In the genomic region with DNA sequence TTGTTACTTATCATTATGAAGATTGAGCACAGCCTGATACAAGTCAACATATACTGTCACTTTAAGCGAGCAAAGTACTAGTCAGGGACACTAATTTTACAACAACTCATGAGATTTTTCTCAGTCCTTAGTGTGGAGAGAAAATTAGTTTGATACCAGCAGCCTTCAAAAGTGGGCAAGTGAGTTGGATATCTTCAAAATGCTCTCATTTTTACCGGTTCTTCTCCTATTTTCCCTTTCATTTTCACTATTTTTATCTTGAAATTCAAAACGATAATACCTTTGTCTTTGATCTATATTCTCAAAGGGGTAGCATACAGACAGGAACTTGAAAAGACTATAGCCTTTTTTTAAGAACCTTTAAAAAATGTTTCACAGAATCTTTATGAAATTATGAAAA, we compare ENCODE assay signal across 23 cellular contexts. TPM values are rescaled to one million over a fixed set of nuclear protein-coding genes. Genes with fewer than 3 reads are reported as not detected.
DNase-seq lines count a peak whose midpoint lies in the region; ATAC-seq, FAIRE-seq and TF ChIP-seq lines count a peak whose summit lies in the region.
"Had no signal": no experiment of that assay in that cellular context is flagged by ENCODE, and none has a peak within 500 bp of the region (broad histone marks: within the 10 kb centered on the region; RNA-seq: fewer than 3 reads in every experiment).

No MANE protein-coding gene starts in this region.

- no peak for TF ChIP-seq POLR2A in GM12878 (IDR thresholded peaks at IDR 0.05; ENCODE audit: low read depth, low read length)

- H4K20me1 ChIP-seq in GM12878 (ENCODE audit: control insufficient read depth, insufficient read depth) = no peaks in the 10 kb centered on the region

- ATAC-seq in GM12878 = peak; percentile 60
- ATAC-seq: heart right ventricle; left lobe of liver; natural killer cell treated with Interleukin-12 subunit alpha and Interleukin-12 subunit beta and Interleukin-15 and Interleukin-18, amount 100 ng/mL, for 72 hours; sciatic nerve had no signal

- SMC1A ChIA-PET in GM12878 (lab: Charles Lee; ENCODE audit: uncharacterized antibody, unreplicated experiment) = interaction anchor here (0.6 to 2.2 kb wide), 5 partner anchors 14 to 749 kb away, joined by 3 to 8 read pairs (median 3); no protein-coding TSS in a partner anchor

- 2% methylated on average over 3 of the region's 3 CpGs for WGBS in GM12878 (ENCODE audit: insufficient coverage, insufficient replicate concordance, low lambda C conversion rate, missing lambda C conversion rate)

- H3K4me3 ChIP-seq in GM12878 = peak overlapping the region; percentile 31; the same call in 1 of the 2 replicates
- H3K4me3 ChIP-seq: cardiac muscle cell, dorsolateral prefrontal cortex, heart right ventricle, thoracic aorta had no signal

- peaks cover 42% of the 10 kb centered on the region for H3K4me1 Mint-ChIP-seq in activated CD4-positive, alpha-beta T cell treated with anti-CD3 and anti-CD28 coated beads, Interleukin-2, amount 10 ng/mL, durations not matched to agents 7 days and 5 days
- H3K4me1 Mint-ChIP-seq in T-helper 1 cell treated with Interleukin-12 subunit alpha and Interleukin-12 subunit beta and Interleukin-4 antibody, amounts not matched to agents 30 μg/mL and 1 μg/mL, for 36 hours (ENCODE audit: low read depth) = peaks cover 21% of the 10 kb centered on the region

- H3K27me3 ChIP-seq in GM12878 (replicated peaks in 1 of 2; ENCODE audit: control insufficient read depth in 2 of 2, insufficient read depth in 2 of 2, low read length in 1 of 2) = no peaks in the 10 kb centered on the region
- H3K27me3 ChIP-seq: cardiac muscle cell, dorsolateral prefrontal cortex, heart right ventricle had no signal

- intact Hi-C loops in GM12878 (cut with micrococcal nuclease; ENCODE audit: unreplicated experiment) = no loop called here

- TF ChIP-seq RAD21 in GM12878 (IDR thresholded peaks at IDR 0.05; ENCODE audit: insufficient read depth, low read depth, low read length) = no peak

- BruUV-seq in GM12878 (replicated peaks; lab: Mats Ljungman, UMichigan) = no TSS peak

- no peak for FAIRE-seq in GM12878 (lab: Jason Lieb, UNC)

- H3K9ac ChIP-seq in GM12878 (ENCODE audit: control insufficient read depth, insufficient read depth, low read length) = no peak overlapping the region
- H3K9ac ChIP-seq: KMS-11, SK-N-SH had no signal

- H3K9me3 ChIP-seq in GM12878 (replicated peaks; ENCODE audit: control insufficient read depth, insufficient read depth, low read length) = no peaks in the 10 kb centered on the region
- H3K9me3 ChIP-seq: heart right ventricle, SK-N-SH, thoracic aorta had no signal

- H3K4me1 ChIP-seq in GM12878 (ENCODE audit: control insufficient read depth, insufficient read depth, low read length) = peaks cover 17% of the 10 kb centered on the region

- peak overlapping the region; percentile 84 for H3K4me2 ChIP-seq in GM12878 (ENCODE audit: control insufficient read depth, insufficient read depth)
- H3K4me2 ChIP-seq: KMS-11, SK-N-SH had no signal

- CTCF ChIA-PET in activated CD4-positive, alpha-beta T cell treated with anti-CD3 and anti-CD28 coated beads, Interleukin-2, amount 10 ng/mL, durations not matched to agents 7 days and 5 days (lab: Charles Lee) = no interaction called here
- CTCF ChIA-PET in GM12878 (lab: Yijun Ruan, JAX) = interaction anchor here (1.6 to 3.1 kb wide), 3 partner anchors 15 to 695 kb away, joined by 3 to 16 read pairs (median 6); no protein-coding TSS in a partner anchor

- no peak for TF ChIP-seq CTCF in GM13976 (IDR thresholded peaks at IDR 0.05; ENCODE audit: borderline replicate concordance, control extremely low read depth, extremely low read depth, insufficient read depth, missing control alignments)
- TF ChIP-seq CTCF in GM12878 (IDR thresholded peaks at IDR 0.05 in 2 of 3, conservative IDR thresholded peaks at IDR 0.05 in 1 of 3; ENCODE audit: control insufficient read depth in 2 of 3, extremely low read depth in 1 of 3, insufficient read depth in 1 of 3, low read depth in 3 of 3, low read length in 3 of 3) = no peak

- H3K36me3 Mint-ChIP-seq in activated CD4-positive, alpha-beta T cell treated with anti-CD3 and anti-CD28 coated beads, Interleukin-2, amount 10 ng/mL, durations not matched to agents 7 days and 5 days (ENCODE audit: low read depth) = peaks cover 47% of the 10 kb centered on the region
- H3K36me3 Mint-ChIP-seq in T-helper 1 cell treated with Interleukin-12 subunit alpha and Interleukin-12 subunit beta and Interleukin-4 antibody, amounts not matched to agents 30 μg/mL and 1 μg/mL, for 36 hours (ENCODE audit: low read depth) = peaks cover 17% of the 10 kb centered on the region

- H3K27ac ChIP-seq in GM12878 (ENCODE audit: control insufficient read depth, insufficient read depth) = peak overlapping the region; percentile 76
- H3K27ac ChIP-seq: cardiac muscle cell, heart right ventricle, KMS-11, thoracic aorta had no signal

- H3K9me3 Mint-ChIP-seq in activated CD4-positive, alpha-beta T cell treated with anti-CD3 and anti-CD28 coated beads, Interleukin-2, amount 10 ng/mL, durations not matched to agents 7 days and 5 days = no peaks in the 10 kb centered on the region
- no peaks in the 10 kb centered on the region for H3K9me3 Mint-ChIP-seq in T-helper 1 cell treated with Interleukin-12 subunit alpha and Interleukin-12 subunit beta and Interleukin-4 antibody, amounts not matched to agents 30 μg/mL and 1 μg/mL, for 36 hours
- H3K9me3 Mint-ChIP-seq: natural killer cell treated with Interleukin-12 subunit alpha and Interleukin-12 subunit beta and Interleukin-15 and Interleukin-18, amount 100 ng/mL, for 72 hours had no signal

- peak overlapping the region; percentile 97 for H3K27ac Mint-ChIP-seq in activated CD4-positive, alpha-beta T cell treated with anti-CD3 and anti-CD28 coated beads, Interleukin-2, amount 10 ng/mL, durations not matched to agents 7 days and 5 days
- H3K27ac Mint-ChIP-seq in T-helper 1 cell treated with Interleukin-12 subunit alpha and Interleukin-12 subunit beta and Interleukin-4 antibody, amounts not matched to agents 30 μg/mL and 1 μg/mL, for 36 hours = peak overlapping the region; percentile 77
- H3K27ac Mint-ChIP-seq: natural killer cell treated with Interleukin-12 subunit alpha and Interleukin-12 subunit beta and Interleukin-15 and Interleukin-18, amount 100 ng/mL, for 72 hours had no signal

- in situ Hi-C loops in GM13976 (cut with MboI; ENCODE audit: low sequenced_read_pairs, unreplicated experiment) (no loop called here), GM12878 (cut with MboI) (no loop called here)

- H2AFZ ChIP-seq in GM12878 (ENCODE audit: control insufficient read depth, low read depth, low read length) = peak overlapping the region; percentile 55

- no peak for TF ChIP-seq EP300 in GM12878 (IDR thresholded peaks at IDR 0.05; ENCODE audit: borderline replicate concordance in 1 of 2, control insufficient read depth in 1 of 2, low read depth in 2 of 2, low read length in 2 of 2)

- H3K79me2 ChIP-seq in GM12878 (ENCODE audit: control insufficient read depth, insufficient read depth, low read length) = no peaks in the 10 kb centered on the region

- POLR2A ChIA-PET in activated CD4-positive, alpha-beta T cell treated with anti-CD3 and anti-CD28 coated beads, Interleukin-2, amount 10 ng/mL, durations not matched to agents 7 days and 5 days (lab: Charles Lee) = no interaction called here
- POLR2A ChIA-PET in GM12878 (lab: Charles Lee) = interaction anchor here (1.2 kb wide), 1 partner anchor 24 kb away, joined by 3 read pairs; no protein-coding TSS in a partner anchor

- H3K36me3 ChIP-seq in GM12878 (ENCODE audit: control insufficient read depth in 2 of 2, insufficient read depth in 2 of 2, low read length in 1 of 2) = no peaks in the 10 kb centered on the region
- H3K36me3 ChIP-seq: thoracic aorta had no signal

- peak overlapping the region; percentile 64 for H3K4me3 Mint-ChIP-seq in activated CD4-positive, alpha-beta T cell treated with anti-CD3 and anti-CD28 coated beads, Interleukin-2, amount 10 ng/mL, durations not matched to agents 7 days and 5 days
- H3K4me3 Mint-ChIP-seq in T-helper 1 cell treated with Interleukin-12 subunit alpha and Interleukin-12 subunit beta and Interleukin-4 antibody, amounts not matched to agents 30 μg/mL and 1 μg/mL, for 36 hours = peak overlapping the region; percentile 55
- H3K4me3 Mint-ChIP-seq: natural killer cell treated with Interleukin-12 subunit alpha and Interleukin-12 subunit beta and Interleukin-15 and Interleukin-18, amount 100 ng/mL, for 72 hours had no signal

- H3K27me3 Mint-ChIP-seq in activated CD4-positive, alpha-beta T cell treated with anti-CD3 and anti-CD28 coated beads, Interleukin-2, amount 10 ng/mL, durations not matched to agents 7 days and 5 days = no peaks in the 10 kb centered on the region
- H3K27me3 Mint-ChIP-seq in T-helper 1 cell treated with Interleukin-12 subunit alpha and Interleukin-12 subunit beta and Interleukin-4 antibody, amounts not matched to agents 30 μg/mL and 1 μg/mL, for 36 hours (ENCODE audit: low read depth) = no peaks in the 10 kb centered on the region
- H3K27me3 Mint-ChIP-seq: natural killer cell treated with Interleukin-12 subunit alpha and Interleukin-12 subunit beta and Interleukin-15 and Interleukin-18, amount 100 ng/mL, for 72 hours had no signal

- RAD21 ChIA-PET in GM12878 (lab: Charles Lee; ENCODE audit: unreplicated experiment) = interaction anchor here (1.0 to 1.4 kb wide), 4 partner anchors 24 to 686 kb away, joined by 3 to 5 read pairs (median 4); partner anchors contain the start of genes R3HDM1 and ZRANB3

- no peak for DNase-seq in activated CD4-positive, alpha-beta T cell treated with anti-CD3 and anti-CD28 coated beads, Interleukin-2, amount 10 ng/mL, durations not matched to agents 7 days and 5 days
- DNase-seq in activated CD4-positive, alpha-beta T cell treated with anti-CD3 and anti-CD28 coated beads for 4 hours = no peak
- DNase-seq in GM13976 (ENCODE audit: low spot score) (peak; percentile 46), GM12878 (ENCODE audit: low read depth, low spot score) (no peak), NCI-H526 (lab: John Stamatoyannopoulos, UW) (no peak), cortex of kidney (lab: John Stamatoyannopoulos, UW) (no peak), NAMALWA (ENCODE audit: low spot score) (no peak)
- DNase-seq: activated CD4-positive, CD25-positive, alpha-beta regulatory T cell treated with anti-CD3 and anti-CD28 coated beads, Interleukin-2, amount 50 U/mL, for 72 hours; amygdala; dorsolateral prefrontal cortex; H7; heart right ventricle; NCI-H1048; NCI-H2029 treated with DMSO at 0.1 percent for 48 hours; RPMI8226; SK-N-SH had no signal

RNA-seq across cellular contexts. Expression of gene UBXN4, which starts 52.0 kb away (rescaled TPM):
- total RNA-seq in activated CD4-positive, alpha-beta T cell treated with anti-CD3 and anti-CD28 coated beads, Interleukin-2, amount 10 ng/mL, durations not matched to agents 7 days and 5 days = 100 to 1,000 TPM in 1 of 2 experiments, 10 to 100 TPM in 1; 98.1 to 116 TPM
- 109 and 118 TPM in 2 replicates for total RNA-seq in GM12878 (2013; cell fraction: nucleolus; rRNA removed)
- total RNA-seq in GM12878 (2014; rRNA removed) (53.8 and 62.9 TPM in 2 replicates), GM12878 (2014; rRNA removed; fragmentation: Illumina TruSeq; extraction: Trizol) (62.3 and 63.7 TPM in 2 replicates), GM12878 (2021) (66.0 and 67.4 TPM in 2 replicates)
- polyA plus RNA-seq in GM12878 (2011; ENCODE audit: low read depth) = 33.8 TPM
- polyA plus RNA-seq in GM12878 (2011; rRNA removed) (115 and 180 TPM in 2 replicates), GM12878 (2014; fragmentation: Illumina TruSeq; extraction: Trizol) (77.8 and 99.4 TPM in 2 replicates), GM12878 (2014; fragmentation: Nextera tagmentation; extraction: Ambion mirVana) (10 to 100 TPM; 52.6 to 79.4 TPM), GM12878 (2014; rRNA removed) (44.8 and 57.5 TPM in 2 replicates), GM12878 (2016; fragmentation: Nextera tagmentation; extraction: Ambion mirVana) (100 to 1,000 TPM; 114 to 133 TPM)
- polyA plus RNA-seq in GM12878 (2011; cell fraction: cytosol; rRNA removed) = 35.5 and 41.3 TPM in 2 replicates
- 69.6 and 71.9 TPM in 2 replicates for polyA plus RNA-seq in GM12878 (2011; cell fraction: nucleus; rRNA removed)
- 48.3 and 58.5 TPM in 2 replicates for polyA plus RNA-seq in GM12878 (2012)
- polyA minus RNA-seq in GM12878 (2011; rRNA and poly(A)+ RNA removed) = 57.9 and 60.8 TPM in 2 replicates
- polyA minus RNA-seq in GM12878 (2011; cell fraction: cytosol; rRNA and poly(A)+ RNA removed) = 29.3 and 34.7 TPM in 2 replicates
- 37.6 and 44.3 TPM in 2 replicates for polyA minus RNA-seq in GM12878 (2011; cell fraction: nucleus; rRNA and poly(A)+ RNA removed)
